In genomic region chr6:52551483-52552277, GRCh38 we compare ENCODE assay signal across 8 cellular contexts. TPM values are rescaled to one million over a fixed set of nuclear protein-coding genes. Genes with fewer than 3 reads are reported as not detected.
DNase-seq lines count a peak whose midpoint lies in the region; ATAC-seq and TF ChIP-seq lines count a peak whose summit lies in the region.

No MANE protein-coding gene starts in this region.

- H3K36me3 ChIP-seq in lower lobe of right lung (no peaks in the 10 kb centered on the region), aorta (ENCODE audit: control insufficient read depth in 1 of 2, insufficient read depth in 2 of 2, low read length in 1 of 2) (no peaks in the 10 kb centered on the region)

- H3K27ac ChIP-seq in lower lobe of right lung (peak overlapping the region; percentile 44), aorta (ENCODE audit: low read depth in 1 of 2, low read length in 2 of 2) (peak overlapping the region in 1 of 2 donors; percentile 85)

- H3K9me3 ChIP-seq in lower lobe of right lung, result no peaks in the 10 kb centered on the region
- no peaks in the 10 kb centered on the region for H3K9me3 ChIP-seq in aorta (ENCODE audit: control insufficient read depth, low read length)

- H3K4me3 ChIP-seq in lower lobe of right lung, result no peak overlapping the region
- H3K4me3 ChIP-seq in aorta (ENCODE audit: low read length in 2 of 2), result no peak overlapping the region

- intact Hi-C loops in lower lobe of right lung (cut with DNase I) (no loop called here), aorta (cut with DNase I) (loop anchor here in 1 of 2 donors (2.0 kb wide), 1 partner anchor 29 kb away; no protein-coding TSS in a partner anchor)

- TF ChIP-seq CTCF in lower lobe of right lung (IDR thresholded peaks at IDR 0.05) (no peak), GM20000 (IDR thresholded peaks at IDR 0.05; ENCODE audit: extremely low read depth, missing control alignments) (no peak)

- H3K4me1 ChIP-seq in lower lobe of right lung (peaks cover 58% of the 10 kb centered on the region), aorta (ENCODE audit: control insufficient read depth in 1 of 2, insufficient read depth in 2 of 2, low read length in 2 of 2) (peaks cover 5 to 11% of the 10 kb centered on the region in 2 donors)

- 1 to 3% methylated on average over 13 of the region's 13 CpGs for WGBS in aorta, 2 donors

- ATAC-seq in lower lobe of right lung (peak; percentile 83 to 88), aorta (ENCODE audit: low FRiP score) (peak; percentile 82)

- H3K27me3 ChIP-seq in lower lobe of right lung (ENCODE audit: low read depth) (no peaks in the 10 kb centered on the region), aorta (ENCODE audit: control insufficient read depth in 1 of 2, insufficient read depth in 2 of 2, low read length in 1 of 2) (no peaks in the 10 kb centered on the region)

- DNase-seq in Daoy (ENCODE audit: low read depth), result peak; percentile 92
- peak; percentile 41 for DNase-seq in NCI-H446 treated with DMSO at 0.1 percent for 48 hours (lab: John Stamatoyannopoulos, UW)
- DNase-seq in dedifferentiated amniotic fluid mesenchymal stem cell (ENCODE audit: extremely low spot score), result peak; percentile 76
- DNase-seq in lower lobe of right lung, result peak; percentile 67
- DNase-seq in aorta, result peak; percentile 83 to 90
- DNase-seq in GM20000 (ENCODE audit: low spot score), result no peak
- no peak for DNase-seq in GDM1 (lab: John Stamatoyannopoulos, UW)
- no peak for DNase-seq in NK-92 treated with Interleukin-12 subunit alpha and Interleukin-12 subunit beta, amount 100 ng/mL, for 24 hours (lab: John Stamatoyannopoulos, UW)

RNA-seq across cellular contexts. Expression of gene TRAM2, which starts 25.2 kb away (rescaled TPM):
- 31.3 and 39.1 TPM in 2 replicates for total RNA-seq in Daoy (2014; rRNA removed; shearing (Covaris generic))
- 21.9 TPM for total RNA-seq in lower lobe of right lung
- 10 to 100 TPM; 38.0 to 39.5 TPM for total RNA-seq in aorta
- 10 to 100 TPM in 1 of 2 donors, 1 to 10 TPM in 1; 7.5 to 22.6 TPM for polyA plus RNA-seq in aorta

Comparison
In these comparisons a context has a peak if more than half of its experiments do, and no peak if none do; other contexts are left out.
1. DNase-seq: peak in Daoy (single experiment), NCI-H446 treated with DMSO at 0.1 percent for 48 hours (single experiment), dedifferentiated amniotic fluid mesenchymal stem cell (single experiment), lower lobe of right lung (single experiment) and aorta (2 of 2); none in GM20000 (single experiment), GDM1 (single experiment) and NK-92 treated with Interleukin-12 subunit alpha and Interleukin-12 subunit beta, amount 100 ng/mL, for 24 hours (single experiment).